ENCODE assay signal across 9 cellular contexts in genomic region chr16:682493-683395, GRCh38. TPM values are rescaled to one million over a fixed set of nuclear protein-coding genes. Genes with fewer than 3 reads are reported as not detected.
DNase-seq lines count a peak whose midpoint lies in the region; ATAC-seq and TF ChIP-seq lines count a peak whose summit lies in the region.
"Had no signal": no experiment of that assay in that cellular context is flagged by ENCODE, and none has a peak within 500 bp of the region (broad histone marks: within the 10 kb centered on the region; RNA-seq: fewer than 3 reads in every experiment).

No MANE protein-coding gene starts in this region.

- no peak for DNase-seq in CD4-positive, alpha-beta T cell
- DNase-seq in MG63 (no peak), chondrocyte (ENCODE audit: low spot score) (no peak), H4 (ENCODE audit: low spot score) (no peak), heart left ventricle (no peak)
- no peak for DNase-seq in natural killer cell treated with Interleukin-12 subunit alpha and Interleukin-12 subunit beta and Interleukin-15 and Interleukin-18, amount 100 ng/mL, for 72 hours (ENCODE audit: low spot score)
- DNase-seq: NCI-H1417 treated with DMSO at 0.1 percent for 48 hours had no signal

- WGBS in heart left ventricle, 4 donors, result 84 to 85% (median 84%) methylated on average over 34 to 36 of the region's 36 CpGs

- POLR2A ChIA-PET in CD4-positive, alpha-beta T cell (lab: Charles Lee), result interaction anchor here (2.5 to 4.8 kb wide), 2 partner anchors 12 to 15 kb away, joined by 12 to 55 read pairs; partner anchors contain the start of gene RHOT2

- no peaks in the 10 kb centered on the region for H3K27me3 Mint-ChIP-seq in CD4-positive, alpha-beta T cell
- H3K27me3 Mint-ChIP-seq in chondrocyte (ENCODE audit: low read depth), result no peaks in the 10 kb centered on the region
- no peaks in the 10 kb centered on the region for H3K27me3 Mint-ChIP-seq in natural killer cell treated with Interleukin-12 subunit alpha and Interleukin-12 subunit beta and Interleukin-15 and Interleukin-18, amount 100 ng/mL, for 72 hours

- peaks cover 19% of the 10 kb centered on the region for H3K36me3 Mint-ChIP-seq in CD4-positive, alpha-beta T cell (ENCODE audit: low read depth)
- H3K36me3 Mint-ChIP-seq in chondrocyte (ENCODE audit: low read depth), result peaks cover 11% of the 10 kb centered on the region
- H3K36me3 Mint-ChIP-seq in natural killer cell treated with Interleukin-12 subunit alpha and Interleukin-12 subunit beta and Interleukin-15 and Interleukin-18, amount 100 ng/mL, for 72 hours, result no peaks in the 10 kb centered on the region

- H3K4me1 ChIP-seq in heart left ventricle, result peaks cover 14 to 65% (median 51%) of the 10 kb centered on the region in 12 donors

- H3K36me3 ChIP-seq in MG63 (peaks cover 57% of the 10 kb centered on the region), heart left ventricle (peaks cover 0 to 41% (median 24%) of the 10 kb centered on the region in 9 donors)

- no peaks in the 10 kb centered on the region for H3K9me3 ChIP-seq in CD4-positive, alpha-beta T cell (ENCODE audit: control insufficient read depth, low read length)
- H3K9me3 ChIP-seq in MG63 (no peaks in the 10 kb centered on the region), heart left ventricle (no peaks in the 10 kb centered on the region)

- no peaks in the 10 kb centered on the region for H3K9me3 Mint-ChIP-seq in CD4-positive, alpha-beta T cell
- no peaks in the 10 kb centered on the region for H3K9me3 Mint-ChIP-seq in chondrocyte (ENCODE audit: low read depth)
- H3K9me3 Mint-ChIP-seq in natural killer cell treated with Interleukin-12 subunit alpha and Interleukin-12 subunit beta and Interleukin-15 and Interleukin-18, amount 100 ng/mL, for 72 hours, result no peaks in the 10 kb centered on the region

- no peak for TF ChIP-seq CTCF in CD4-positive, alpha-beta T cell (IDR thresholded peaks at IDR 0.05)
- TF ChIP-seq CTCF in chondrocyte (IDR thresholded peaks at IDR 0.05) (no peak), heart left ventricle (IDR thresholded peaks at IDR 0.05) (no peak)

- H3K4me1 Mint-ChIP-seq in CD4-positive, alpha-beta T cell (ENCODE audit: low read depth), result peaks cover 15% of the 10 kb centered on the region
- peaks cover 38% of the 10 kb centered on the region for H3K4me1 Mint-ChIP-seq in chondrocyte (ENCODE audit: low read depth)
- H3K4me1 Mint-ChIP-seq in natural killer cell treated with Interleukin-12 subunit alpha and Interleukin-12 subunit beta and Interleukin-15 and Interleukin-18, amount 100 ng/mL, for 72 hours (ENCODE audit: low read depth in 2 of 2), result peaks cover 11 to 13% of the 10 kb centered on the region in 2 donors

- H3K27ac ChIP-seq in CD4-positive, alpha-beta T cell (ENCODE audit: low read depth, low read length), result no peak overlapping the region
- no peak overlapping the region for H3K27ac ChIP-seq in heart left ventricle

- CTCF ChIA-PET in CD4-positive, alpha-beta T cell (lab: Charles Lee), result no interaction called here

- peak overlapping the region; percentile 69 for H3K27ac Mint-ChIP-seq in CD4-positive, alpha-beta T cell
- H3K27ac Mint-ChIP-seq in chondrocyte (ENCODE audit: unreplicated experiment), result peak overlapping the region; percentile 59
- peak overlapping the region in 1 of 2 donors; percentile 39 for H3K27ac Mint-ChIP-seq in natural killer cell treated with Interleukin-12 subunit alpha and Interleukin-12 subunit beta and Interleukin-15 and Interleukin-18, amount 100 ng/mL, for 72 hours

- TF ChIP-seq POLR2A in heart left ventricle (IDR thresholded peaks at IDR 0.05), result no peak

- intact Hi-C loops in CD4-positive, alpha-beta T cell (cut with DNase I, micrococcal nuclease), result no loop called here
- intact Hi-C loops in heart left ventricle (cut with DNase I), result no loop called here

- peak overlapping the region; percentile 83 for H3K4me3 Mint-ChIP-seq in CD4-positive, alpha-beta T cell
- H3K4me3 Mint-ChIP-seq in chondrocyte (ENCODE audit: unreplicated experiment), result peak overlapping the region; percentile 68
- H3K4me3 Mint-ChIP-seq in natural killer cell treated with Interleukin-12 subunit alpha and Interleukin-12 subunit beta and Interleukin-15 and Interleukin-18, amount 100 ng/mL, for 72 hours, result peak overlapping the region; percentile 81

- no peak for ATAC-seq in CD4-positive, alpha-beta T cell (ENCODE audit: poor library complexity)
- no peak for ATAC-seq in natural killer cell treated with Interleukin-12 subunit alpha and Interleukin-12 subunit beta and Interleukin-15 and Interleukin-18, amount 100 ng/mL, for 72 hours
- no peak for ATAC-seq in HG02870 (IDR thresholded peaks at IDR 0.05; ENCODE audit: unreplicated experiment)
- ATAC-seq in GM18511 (IDR thresholded peaks at IDR 0.05; ENCODE audit: unreplicated experiment), result no peak
- no peak for ATAC-seq in heart left ventricle

- H3K27me3 ChIP-seq in CD4-positive, alpha-beta T cell (ENCODE audit: control insufficient read depth, insufficient read depth, low read length), result no peaks in the 10 kb centered on the region
- H3K27me3 ChIP-seq in MG63, result no peaks in the 10 kb centered on the region
- no peaks in the 10 kb centered on the region for H3K27me3 ChIP-seq in heart left ventricle

- H3K4me3 ChIP-seq in MG63 (peak overlapping the region; percentile 51), heart left ventricle (peak overlapping the region in 6 of 12 donors; percentile 61 to 86 (median 74))

RNA-seq across cellular contexts. Expression of gene JMJD8, which starts 1.4 kb away (rescaled TPM):
- 10 to 100 TPM; 22.0 to 23.6 TPM for total RNA-seq in CD4-positive, alpha-beta T cell
- total RNA-seq in MG63 (2014; rRNA removed; shearing (Covaris generic); ENCODE audit: low replicate concordance), result 15.1 and 66.3 TPM in 2 replicates
- total RNA-seq in chondrocyte (38.8 to 56.5 TPM (median 39.2 TPM) in 3 replicates), heart left ventricle (100 to 1,000 TPM in 1 of 9 donors, 10 to 100 TPM in 8; 37.5 to 103 (median 44.1) TPM)
- 10 to 100 TPM; 31.2 to 53.4 TPM for total RNA-seq in natural killer cell treated with Interleukin-12 subunit alpha and Interleukin-12 subunit beta and Interleukin-15 and Interleukin-18, amount 100 ng/mL, for 72 hours
- 11.3 and 18.1 TPM in 2 replicates for total RNA-seq in H4 (2014; rRNA removed; shearing (Covaris generic))
- 10 to 100 TPM; 36.2 to 66.6 TPM for polyA plus RNA-seq in heart left ventricle

RNA-seq across cellular contexts. Expression of gene STUB1, which starts 2.5 kb away (rescaled TPM):
- total RNA-seq in CD4-positive, alpha-beta T cell, result 10 to 100 TPM; 46.9 to 53.9 TPM
- 301 and 418 TPM in 2 replicates for total RNA-seq in MG63 (2014; rRNA removed; shearing (Covaris generic); ENCODE audit: low replicate concordance)
- total RNA-seq in chondrocyte (89.7 to 139 TPM (median 96.1 TPM) in 3 replicates), heart left ventricle (100 to 1,000 TPM in 8 of 9 donors, 10 to 100 TPM in 1; 93.7 to 198 (median 116) TPM)
- 100 to 1,000 TPM in 1 of 2 donors, 10 to 100 TPM in 1; 95.0 to 172 TPM for total RNA-seq in natural killer cell treated with Interleukin-12 subunit alpha and Interleukin-12 subunit beta and Interleukin-15 and Interleukin-18, amount 100 ng/mL, for 72 hours
- total RNA-seq in H4 (2014; rRNA removed; shearing (Covaris generic)), result 102 and 123 TPM in 2 replicates
- polyA plus RNA-seq in heart left ventricle, result 100 to 1,000 TPM; 107 to 159 TPM

RNA-seq across cellular contexts. Expression of gene RHBDL1, which starts 7.3 kb away (rescaled TPM):
- total RNA-seq in CD4-positive, alpha-beta T cell, result 1 to 10 TPM; 6.6 to 6.9 TPM
- total RNA-seq in MG63 (2014; rRNA removed; shearing (Covaris generic); ENCODE audit: low replicate concordance), result 0.16 TPM in 1 of 2 replicates, not detected in the other
- 1.9 to 3.5 TPM (median 3.0 TPM) in 3 replicates for total RNA-seq in chondrocyte
- total RNA-seq in natural killer cell treated with Interleukin-12 subunit alpha and Interleukin-12 subunit beta and Interleukin-15 and Interleukin-18, amount 100 ng/mL, for 72 hours, result 1 to 10 TPM; 1.0 to 1.5 TPM
- total RNA-seq in H4 (2014; rRNA removed; shearing (Covaris generic)), result 0.31 and 3.8 TPM in 2 replicates
- 1 to 10 TPM in 7 of 9 donors, under 1 TPM in 2; 0.72 to 2.7 (median 1.8) TPM for total RNA-seq in heart left ventricle
- 1 to 10 TPM in 1 of 2 donors, under 1 TPM in 1; 0.19 to 3.6 TPM for polyA plus RNA-seq in heart left ventricle

RNA-seq across cellular contexts. Expression of gene WDR24, which starts 7.5 kb away (rescaled TPM):
- total RNA-seq in CD4-positive, alpha-beta T cell, result 10 to 100 TPM; 12.1 to 12.6 TPM
- 8.0 and 8.2 TPM in 2 replicates for total RNA-seq in MG63 (2014; rRNA removed; shearing (Covaris generic); ENCODE audit: low replicate concordance)
- total RNA-seq in chondrocyte (12.6 to 17.7 TPM (median 13.7 TPM) in 3 replicates), heart left ventricle (10 to 100 TPM in 4 of 9 donors, 1 to 10 TPM in 5; 7.0 to 16.6 (median 9.2) TPM)
- total RNA-seq in natural killer cell treated with Interleukin-12 subunit alpha and Interleukin-12 subunit beta and Interleukin-15 and Interleukin-18, amount 100 ng/mL, for 72 hours, result 10 to 100 TPM; 15.7 to 25.0 TPM
- total RNA-seq in H4 (2014; rRNA removed; shearing (Covaris generic)), result 0.86 and 0.99 TPM in 2 replicates
- polyA plus RNA-seq in heart left ventricle, result 10 to 100 TPM in 1 of 2 donors, 1 to 10 TPM in 1; 5.6 to 10.5 TPM

RNA-seq across cellular contexts. Expression of gene RHOT2, which starts 14.8 kb away (rescaled TPM):
- 100 to 1,000 TPM; 202 to 209 TPM for total RNA-seq in CD4-positive, alpha-beta T cell
- total RNA-seq in MG63 (2014; rRNA removed; shearing (Covaris generic); ENCODE audit: low replicate concordance), result 48.7 and 72.8 TPM in 2 replicates
- total RNA-seq in chondrocyte (101 to 109 TPM (median 106 TPM) in 3 replicates), heart left ventricle (100 to 1,000 TPM in 1 of 9 donors, 10 to 100 TPM in 8; 33.7 to 102 (median 83.5) TPM)
- 100 to 1,000 TPM; 171 to 259 TPM for total RNA-seq in natural killer cell treated with Interleukin-12 subunit alpha and Interleukin-12 subunit beta and Interleukin-15 and Interleukin-18, amount 100 ng/mL, for 72 hours
- 6.5 and 32.0 TPM in 2 replicates for total RNA-seq in H4 (2014; rRNA removed; shearing (Covaris generic))
- polyA plus RNA-seq in heart left ventricle, result 100 to 1,000 TPM in 1 of 2 donors, 10 to 100 TPM in 1; 77.2 to 143 TPM
